Comparison of ENCODE assay signal across 1 cellular context in genomic region chr20:58209652-58210397, GRCh38.
TF ChIP-seq lines count a peak whose summit lies in the region.

No MANE protein-coding gene starts in this region.

TF ChIP-seq in K562, 482 proteins besides CTCF, POLR2A, EP300 and RAD21 (continued from another document):
- TF ChIP-seq ZNF232 (CRISPR knock-in tag; IDR thresholded peaks at IDR 0.05) (no peak), CHD2 (IDR thresholded peaks at IDR 0.05; ENCODE audit: low read depth, low read length) (0 out of 2 replicates have a peak, but pooled peaks have one; percentile 30), SIRT6 (IDR thresholded peaks at IDR 0.05; ENCODE audit: low read depth, low read length) (no peak), CBFA2T3 (IDR thresholded peaks at IDR 0.05) (no peak), IRF1 (CRISPR knock-in tag; IDR thresholded peaks at IDR 0.05; ENCODE audit: borderline replicate concordance) (no peak), GABPB1 (CRISPR knock-in tag; IDR thresholded peaks at IDR 0.05) (peak; percentile 66; the same call in 1 of the 2 replicates), HMBOX1 (IDR thresholded peaks at IDR 0.05) (no peak), SLC30A9 (CRISPR knock-in tag; IDR thresholded peaks at IDR 0.05) (no peak), RNF2 (IDR thresholded peaks at IDR 0.05) (no peak), ZBTB5 (IDR thresholded peaks at IDR 0.05) (no peak), ZNF717 (CRISPR knock-in tag; IDR thresholded peaks at IDR 0.05) (no peak), ELF4 (CRISPR knock-in tag; IDR thresholded peaks at IDR 0.05) (no peak), RUNX1 (IDR thresholded peaks at IDR 0.05; ENCODE audit: low read depth) (no peak), PREB (CRISPR knock-in tag; IDR thresholded peaks at IDR 0.05) (no peak), ARID1B (IDR thresholded peaks at IDR 0.05) (no peak), ILK (tag; IDR thresholded peaks at IDR 0.05; ENCODE audit: borderline replicate concordance, low read depth) (no peak), ZBTB34 (CRISPR knock-in tag; IDR thresholded peaks at IDR 0.05) (no peak), BDP1 (IDR thresholded peaks at IDR 0.05; ENCODE audit: insufficient read depth, insufficient read length) (no peak), PKNOX1 (IDR thresholded peaks at IDR 0.05) (0 out of 2 replicates have a peak, but pooled peaks have one; percentile 29), STAT5B (CRISPR knock-in tag; IDR thresholded peaks at IDR 0.05) (no peak), ZBTB49 (CRISPR knock-in tag; IDR thresholded peaks at IDR 0.05; ENCODE audit: borderline replicate concordance) (no peak), SNAPC5 (CRISPR knock-in tag; IDR thresholded peaks at IDR 0.05) (no peak), BHLHE40 (IDR thresholded peaks at IDR 0.05; ENCODE audit: low read length) (peak; percentile 63), ELK3 (CRISPR knock-in tag; IDR thresholded peaks at IDR 0.05) (no peak), E2F8 (IDR thresholded peaks at IDR 0.05; ENCODE audit: low read depth, partially characterized antibody) (no peak), ARID4B (CRISPR knock-in tag; IDR thresholded peaks at IDR 0.05) (no peak)
TF ChIP-seq in K562: peak in this region for 70.
